ENCODE assay signal across 1 cellular context in the genomic region with DNA sequence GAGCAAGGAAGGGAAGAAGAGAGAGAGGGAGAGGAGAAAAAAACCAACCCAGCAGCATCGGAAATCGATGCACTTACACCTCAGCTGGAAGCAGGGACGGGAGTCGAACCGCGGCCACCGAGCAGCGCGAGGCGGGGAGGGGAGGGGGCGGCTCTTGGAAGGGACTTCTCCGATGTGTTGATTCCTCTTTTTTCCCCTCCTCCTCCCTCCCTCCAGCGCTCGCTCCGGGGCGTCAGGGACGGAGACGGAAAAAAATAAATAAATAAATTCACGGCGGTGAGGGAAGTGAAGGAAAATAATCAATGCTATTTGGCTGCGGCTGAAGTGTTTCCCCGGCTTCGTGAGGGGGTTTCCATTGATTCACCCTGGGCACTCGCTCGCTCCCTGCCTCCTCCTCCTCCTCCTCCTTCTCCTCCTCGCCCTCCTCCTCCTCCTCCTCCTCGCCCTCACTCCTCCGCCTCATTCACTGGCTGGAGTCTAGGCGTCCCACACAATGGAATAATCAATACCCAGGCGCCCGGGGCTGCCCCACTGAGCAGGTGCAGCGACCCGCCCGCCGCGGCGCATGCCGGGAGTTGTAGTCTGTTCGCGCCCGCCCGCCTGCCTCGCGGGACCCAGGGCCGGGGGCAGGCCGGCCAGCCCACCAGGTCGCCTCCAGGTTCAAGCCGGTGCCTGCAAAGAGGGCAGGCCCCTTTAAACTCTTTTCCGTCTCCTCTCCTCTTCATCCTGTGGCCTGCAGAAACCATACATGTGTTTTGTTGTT.
TF ChIP-seq lines count a peak whose summit lies in the region.

A gene (minus strand): TSS at position 500 of the 763 bp plus-strand sequence. CDS start 16,440 bp downstream, outside the sequence.

TF ChIP-seq in IMR-90, 13 proteins besides CTCF, POLR2A, EP300 and RAD21 (continued from another document):
- TF ChIP-seq, protein P1, sequence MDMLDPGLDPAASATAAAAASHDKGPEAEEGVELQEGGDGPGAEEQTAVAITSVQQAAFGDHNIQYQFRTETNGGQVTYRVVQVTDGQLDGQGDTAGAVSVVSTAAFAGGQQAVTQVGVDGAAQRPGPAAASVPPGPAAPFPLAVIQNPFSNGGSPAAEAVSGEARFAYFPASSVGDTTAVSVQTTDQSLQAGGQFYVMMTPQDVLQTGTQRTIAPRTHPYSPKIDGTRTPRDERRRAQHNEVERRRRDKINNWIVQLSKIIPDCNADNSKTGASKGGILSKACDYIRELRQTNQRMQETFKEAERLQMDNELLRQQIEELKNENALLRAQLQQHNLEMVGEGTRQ (IDR thresholded peaks at IDR 0.05; ENCODE audit: low read depth, low read length): no peak
- TF ChIP-seq RCOR1 (IDR thresholded peaks at IDR 0.05; ENCODE audit: insufficient replicate concordance, low read length) (no peak), FOS (IDR thresholded peaks at IDR 0.05; ENCODE audit: low read depth, low read length) (no peak), MAFK (IDR thresholded peaks at IDR 0.05; ENCODE audit: low read depth, low read length) (no peak), CHD1 (IDR thresholded peaks at IDR 0.05; ENCODE audit: low read depth, low read length) (0 out of 2 replicates have a peak, but pooled peaks have one; percentile 50), CEBPB (IDR thresholded peaks at IDR 0.05; ENCODE audit: low read depth, low read length) (no peak), NFE2L2 (IDR thresholded peaks at IDR 0.05; ENCODE audit: low read depth, low read length) (no peak)
- TF ChIP-seq, protein P2, sequence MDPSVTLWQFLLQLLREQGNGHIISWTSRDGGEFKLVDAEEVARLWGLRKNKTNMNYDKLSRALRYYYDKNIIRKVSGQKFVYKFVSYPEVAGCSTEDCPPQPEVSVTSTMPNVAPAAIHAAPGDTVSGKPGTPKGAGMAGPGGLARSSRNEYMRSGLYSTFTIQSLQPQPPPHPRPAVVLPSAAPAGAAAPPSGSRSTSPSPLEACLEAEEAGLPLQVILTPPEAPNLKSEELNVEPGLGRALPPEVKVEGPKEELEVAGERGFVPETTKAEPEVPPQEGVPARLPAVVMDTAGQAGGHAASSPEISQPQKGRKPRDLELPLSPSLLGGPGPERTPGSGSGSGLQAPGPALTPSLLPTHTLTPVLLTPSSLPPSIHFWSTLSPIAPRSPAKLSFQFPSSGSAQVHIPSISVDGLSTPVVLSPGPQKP (IDR thresholded peaks at IDR 0.05; ENCODE audit: borderline replicate concordance, low read depth, low read length): no peak
